1 cellular context compared by ENCODE assay signal in genomic region chr1:9553736-9554144, GRCh38.
TF ChIP-seq lines count a peak whose summit lies in the region.

No MANE protein-coding gene starts in this region.

TF ChIP-seq in HepG2, 621 proteins besides CTCF, POLR2A, EP300 and RAD21 (continued from another document):
- TF ChIP-seq PRDM15 (CRISPR knock-in tag; IDR thresholded peaks at IDR 0.05) (no peak), ZNF652 (CRISPR knock-in tag; IDR thresholded peaks at IDR 0.05; ENCODE audit: borderline replicate concordance, low read depth) (peak; percentile 42; the same call in 1 of the 2 replicates), PRMT3 (CRISPR knock-in tag; IDR thresholded peaks at IDR 0.05; ENCODE audit: borderline replicate concordance, low read depth) (no peak), REXO4 (CRISPR knock-in tag; IDR thresholded peaks at IDR 0.05; ENCODE audit: borderline replicate concordance) (no peak), MEIS2 (CRISPR knock-in tag; IDR thresholded peaks at IDR 0.05) (peak; percentile 93), ETS1 (CRISPR knock-in tag; IDR thresholded peaks at IDR 0.05) (no peak), E2F5 (CRISPR knock-in tag; conservative IDR thresholded peaks at IDR 0.05) (no peak), NCOA1 (CRISPR knock-in tag; IDR thresholded peaks at IDR 0.05) (peak; percentile 96), ZNF136 (CRISPR knock-in tag; IDR thresholded peaks at IDR 0.05; ENCODE audit: low read depth) (peak; percentile 70; the same call in 1 of the 2 replicates), TEAD2 (CRISPR knock-in tag; IDR thresholded peaks at IDR 0.05) (no peak), HOXA3 (CRISPR knock-in tag; IDR thresholded peaks at IDR 0.05) (peak; percentile 88), POLR2AphosphoS2 (IDR thresholded peaks at IDR 0.05; ENCODE audit: low read depth, low read length) (no peak), ZNF576 (CRISPR knock-in tag; IDR thresholded peaks at IDR 0.05) (no peak), ZNF766 (CRISPR knock-in tag; IDR thresholded peaks at IDR 0.05; ENCODE audit: borderline replicate concordance) (no peak; the same call in 1 of the 2 replicates), ZNF318 (CRISPR knock-in tag; IDR thresholded peaks at IDR 0.05) (no peak), ZKSCAN5 (CRISPR knock-in tag; IDR thresholded peaks at IDR 0.05) (peak; percentile 57; the same call in 1 of the 2 replicates), THRA (CRISPR knock-in tag; IDR thresholded peaks at IDR 0.05; ENCODE audit: borderline replicate concordance) (peak; percentile 95), ZIK1 (CRISPR knock-in tag; IDR thresholded peaks at IDR 0.05; ENCODE audit: borderline replicate concordance, low read depth) (no peak), GTF2F1 (IDR thresholded peaks at IDR 0.05; ENCODE audit: low read length) (no peak), SRY (CRISPR knock-in tag; IDR thresholded peaks at IDR 0.05) (no peak), ZKSCAN1 (IDR thresholded peaks at IDR 0.05; ENCODE audit: low read length) (no peak; the same call in 1 of the 2 replicates), BCL3 (CRISPR knock-in tag; IDR thresholded peaks at IDR 0.05) (no peak), RBFOX2 (IDR thresholded peaks at IDR 0.05; ENCODE audit: low read depth, low read length) (no peak), ZNF746 (CRISPR knock-in tag; IDR thresholded peaks at IDR 0.05) (peak; percentile 82; the same call in 1 of the 2 replicates), ZNF704 (CRISPR knock-in tag; IDR thresholded peaks at IDR 0.05; ENCODE audit: borderline replicate concordance) (no peak), ZNF367 (CRISPR knock-in tag; IDR thresholded peaks at IDR 0.05; ENCODE audit: borderline replicate concordance) (no peak), ZNF777 (CRISPR knock-in tag; IDR thresholded peaks at IDR 0.05) (no peak), ZSCAN30 (CRISPR knock-in tag; IDR thresholded peaks at IDR 0.05) (no peak), PBX2 (CRISPR knock-in tag; IDR thresholded peaks at IDR 0.05) (0 out of 2 replicates have a peak, but pooled peaks have one; percentile 20), CBX5 (CRISPR knock-in tag; IDR thresholded peaks at IDR 0.05; ENCODE audit: borderline replicate concordance) (0 out of 2 replicates have a peak, but pooled peaks have one; percentile 52), RBAK (CRISPR knock-in tag; IDR thresholded peaks at IDR 0.05) (no peak), ZNF713 (CRISPR knock-in tag; IDR thresholded peaks at IDR 0.05) (no peak), MLLT10 (CRISPR knock-in tag; IDR thresholded peaks at IDR 0.05) (no peak), RFXANK (CRISPR knock-in tag; IDR thresholded peaks at IDR 0.05) (peak; percentile 44; the same call in 1 of the 2 replicates), ZNF234 (CRISPR knock-in tag; conservative IDR thresholded peaks at IDR 0.05) (no peak)
